14 cellular contexts compared by ENCODE assay signal in genomic region chr17:50685691-50686493, GRCh38. TPM values are rescaled to one million over a fixed set of nuclear protein-coding genes. Genes with fewer than 3 reads are reported as not detected.
DNase-seq lines count a peak whose midpoint lies in the region; ATAC-seq, FAIRE-seq and TF ChIP-seq lines count a peak whose summit lies in the region.
"Had no signal": no experiment of that assay in that cellular context is flagged by ENCODE, and none has a peak within 500 bp of the region (broad histone marks: within the 10 kb centered on the region; RNA-seq: fewer than 3 reads in every experiment).

No MANE protein-coding gene starts in this region.

- no peak for FAIRE-seq in pancreas (lab: Jason Lieb, UNC)

- H3K4me3 ChIP-seq in heart right ventricle (no peak overlapping the region), esophagus (ENCODE audit: low read depth in 1 of 2, low read length in 2 of 2) (no peak overlapping the region), pancreas (no peak overlapping the region)

- intact Hi-C loops in heart right ventricle (cut with DNase I) (loop anchor here in 3 of 10 donors (2.0 to 10.0 kb wide), 3 partner anchors 47 to 201 kb away; no protein-coding TSS in a partner anchor), Right ventricle myocardium superior (cut with DNase I) (no loop called here), pancreas (cut with DNase I) (no loop called here)

- H3K27me3 ChIP-seq in heart right ventricle (no peaks in the 10 kb centered on the region), esophagus (ENCODE audit: control insufficient read depth in 1 of 2, insufficient read depth in 2 of 2, low read length in 2 of 2) (no peaks in the 10 kb centered on the region), pancreas (no peaks in the 10 kb centered on the region)

- no peak for ATAC-seq in heart right ventricle
- ATAC-seq in Right ventricle myocardium superior (ENCODE audit: poor library complexity) = no peak
- peak in 1 of 4 donors; percentile 1 for ATAC-seq in pancreas
- no peak for ATAC-seq in HG02938 (IDR thresholded peaks at IDR 0.05; ENCODE audit: unreplicated experiment)

- 86% methylated on average over 17 of the region's 17 CpGs for WGBS in heart right ventricle, 2 donors
- 62 to 67% methylated on average over 17 of the region's 17 CpGs for WGBS in esophagus, 2 donors
- 80 to 82% methylated on average over 17 of the region's 17 CpGs for WGBS in pancreas, 2 donors

- H3K27ac ChIP-seq in heart right ventricle = peak overlapping the region in 7 of 10 donors; percentile 39 to 65 (median 56)
- peak overlapping the region; percentile 79 to 80 for H3K27ac ChIP-seq in esophagus (ENCODE audit: low read depth in 2 of 2, low read length in 1 of 2)
- H3K27ac ChIP-seq in pancreas = peak overlapping the region; percentile 61 to 92 (median 79)

- no peaks in the 10 kb centered on the region for H3K9me3 ChIP-seq in heart right ventricle
- H3K9me3 ChIP-seq in esophagus (ENCODE audit: control insufficient read depth in 2 of 2, insufficient read depth in 1 of 2, low read depth in 1 of 2, low read length in 1 of 2) = no peaks in the 10 kb centered on the region
- no peaks in the 10 kb centered on the region for H3K9me3 ChIP-seq in pancreas

- DNase-seq in heart right ventricle = no peak
- no peak for DNase-seq in Right ventricle myocardium superior
- peak in 1 of 6 donors; percentile 54 for DNase-seq in pancreas
- no peak for DNase-seq in NCI-H2029 treated with DMSO at 0.1 percent for 48 hours (lab: John Stamatoyannopoulos, UW)
- no peak for DNase-seq in stimulated activated CD4-positive, alpha-beta T cell treated with anti-CD3 and anti-CD28 coated beads, Interleukin-4, amount 100 ng/mL, for 24 hours
- no peak for DNase-seq in retina
- DNase-seq: activated CD4-positive, alpha-beta T cell treated with anti-CD3 and anti-CD28 coated beads, Interleukin-2, amount 50 U/mL, for 48 hours; cerebellar nuclear complex; erythroblast; midbrain; MV-4-11 had no signal

- H3K4me1 ChIP-seq in heart right ventricle = peaks cover 0 to 36% (median 15%) of the 10 kb centered on the region in 9 donors
- peaks cover 0 to 25% of the 10 kb centered on the region in 2 donors for H3K4me1 ChIP-seq in esophagus (ENCODE audit: control insufficient read depth in 2 of 2, insufficient read depth in 2 of 2, low read length in 1 of 2)
- H3K4me1 ChIP-seq in pancreas = peaks cover 56 to 66% (median 66%) of the 10 kb centered on the region in 3 donors

- TF ChIP-seq CTCF in heart right ventricle (IDR thresholded peaks at IDR 0.05) (no peak), pancreas (IDR thresholded peaks at IDR 0.05) (no peak)

- H3K36me3 ChIP-seq in heart right ventricle (no peaks in the 10 kb centered on the region), esophagus (ENCODE audit: control insufficient read depth in 2 of 2, insufficient read depth in 2 of 2, low read length in 1 of 2) (peaks cover 0 to 1% of the 10 kb centered on the region in 2 donors), pancreas (no peaks in the 10 kb centered on the region)

RNA-seq across cellular contexts. Expression of gene ANKRD40, which starts 21.8 kb away (rescaled TPM):
- 10 to 100 TPM; 39.0 to 56.8 (median 43.6) TPM for total RNA-seq in heart right ventricle
- polyA plus RNA-seq in heart right ventricle = 10 to 100 TPM; 18.2 to 20.6 TPM
- 58.4 TPM for total RNA-seq in Right ventricle myocardium superior
- polyA plus RNA-seq in esophagus = 1 to 10 TPM; 7.2 to 7.5 TPM
- 10 to 100 TPM; 15.1 to 23.5 (median 17.3) TPM for total RNA-seq in pancreas
- polyA plus RNA-seq in pancreas = 10 to 100 TPM; 10.3 to 10.9 TPM

RNA-seq across cellular contexts. Expression of gene LUC7L3, which starts 33.5 kb away (rescaled TPM):
- total RNA-seq in heart right ventricle = 10 to 100 TPM; 35.7 to 63.9 (median 46.8) TPM
- polyA plus RNA-seq in heart right ventricle = 100 to 1,000 TPM in 1 of 2 donors, 10 to 100 TPM in 1; 33.7 to 188 TPM
- 58.1 TPM for total RNA-seq in Right ventricle myocardium superior
- polyA plus RNA-seq in esophagus = 10 to 100 TPM; 46.6 to 80.7 TPM
- 10 to 100 TPM; 42.7 to 88.1 (median 59.3) TPM for total RNA-seq in pancreas
- 100 to 1,000 TPM in 1 of 2 donors, 10 to 100 TPM in 1; 87.4 to 210 TPM for polyA plus RNA-seq in pancreas

RNA-seq across cellular contexts. Expression of gene ABCC3, which starts 51.2 kb away (rescaled TPM):
- total RNA-seq in heart right ventricle (1 to 10 TPM in 6 of 10 donors, under 1 TPM in 3, not detected in 1; 0.23 to 5.7 (median 1.1) TPM), Right ventricle myocardium superior (0.43 TPM), pancreas (100 to 1,000 TPM in 1 of 6 donors, 10 to 100 TPM in 5; 47.2 to 103 (median 83.4) TPM)
- polyA plus RNA-seq in heart right ventricle (1 to 10 TPM in 1 of 2 donors, under 1 TPM in 1; 0.41 to 2.0 TPM), esophagus (10 to 100 TPM; 17.7 to 32.0 TPM), pancreas (100 to 1,000 TPM; 163 to 209 TPM)
- total RNA-seq: T-helper 2 cell treated with Interferon-gamma antibody and Interleukin-4, amounts not matched to agents 100 ng/mL and 5 ng/mL, for 36 hours had no signal

Comparison
In these comparisons a context has a peak if more than half of its experiments do, and no peak if none do; other contexts are left out.
1. RNA of gene ABCC3, which starts 51.2 kb away (total RNA-seq): 47.2 to 103 TPM in pancreas; 0.23 to 5.7 TPM in heart right ventricle and 0.43 TPM in Right ventricle myocardium superior (single experiment); every median in the first group is over 4 times any median in the second.
2. Peak in every context shown above with its lines, with median percentiles within 50 percentile points of each other: H3K27ac ChIP-seq.